In the genomic region with DNA sequence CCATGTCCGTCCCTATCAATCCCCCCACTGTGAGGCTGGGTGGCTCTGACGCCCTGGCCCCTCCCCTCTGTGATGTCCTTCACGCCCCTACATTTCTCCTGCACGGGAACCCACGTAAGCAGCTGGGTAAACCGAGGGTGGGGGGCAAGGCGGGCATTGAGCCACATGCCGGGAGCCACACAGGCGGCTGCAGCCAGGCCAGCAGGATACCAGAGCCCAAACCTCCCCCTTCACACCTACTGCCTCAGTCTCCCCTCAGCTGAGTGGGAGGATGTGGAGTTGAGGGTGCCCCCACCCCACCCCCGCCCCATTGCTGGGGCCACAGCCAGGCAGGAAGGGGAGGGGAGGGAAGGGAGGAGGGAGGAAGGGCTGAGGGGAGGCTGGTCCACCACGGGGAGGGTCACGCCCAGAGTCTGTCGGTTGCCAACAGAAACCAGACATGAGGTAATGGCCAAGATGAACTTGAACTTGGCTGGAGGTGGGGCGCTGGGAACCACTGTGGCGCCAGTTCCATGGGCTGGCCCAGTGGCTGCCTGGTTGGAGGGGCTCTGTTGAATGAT, we compare ENCODE assay signal across 8 cellular contexts. TPM values are rescaled to one million over a fixed set of nuclear protein-coding genes. Genes with fewer than 3 reads are reported as not detected.
DNase-seq lines count a peak whose midpoint lies in the region; TF ChIP-seq lines count a peak whose summit lies in the region.

No MANE protein-coding gene starts in this region.

- H3K27me3 ChIP-seq in HUES6 (ENCODE audit: control insufficient read depth, insufficient read depth, low read length) (peaks cover 59% of the 10 kb centered on the region), spleen (replicated peaks in 1 of 7) (no peaks in the 10 kb centered on the region)

- TF ChIP-seq POLR2A in spleen (IDR thresholded peaks at IDR 0.05): no peak

- H3K4me3 ChIP-seq in HUES6 (ENCODE audit: low read depth, low read length) (peak overlapping the region; percentile 55), cardiac fibroblast (replicated peaks in 1 of 2; ENCODE audit: low read depth in 2 of 2, low read length in 2 of 2) (no peak overlapping the region), spleen (peak overlapping the region in 1 of 8 donors; percentile 22)

- H3K36me3 ChIP-seq in HUES6 (ENCODE audit: control insufficient read depth, insufficient read depth, low read length) (no peaks in the 10 kb centered on the region), spleen (peaks cover 0 to 100% (median 36%) of the 10 kb centered on the region in 6 donors)

- 38 to 57% (median 42%) methylated on average over 11 to 15 of the region's 15 CpGs for WGBS in spleen, 5 donors

- peaks cover 32% of the 10 kb centered on the region for H3K4me1 ChIP-seq in HUES6 (ENCODE audit: control insufficient read depth, insufficient read depth, low read length)
- peaks cover 11 to 56% (median 35%) of the 10 kb centered on the region in 6 donors for H3K4me1 ChIP-seq in spleen

- TF ChIP-seq CTCF in cardiac fibroblast (IDR thresholded peaks at IDR 0.05; ENCODE audit: low read depth, low read length) (no peak), spleen (IDR thresholded peaks at IDR 0.05 in 8 of 11, conservative IDR thresholded peaks at IDR 0.05 in 3 of 11) (no peak)

- intact Hi-C loops in spleen (cut with DNase I; ENCODE audit: low total_unique reads): no loop called here

- DNase-seq in cardiac fibroblast (ENCODE audit: low read depth in 2 of 2) (peak; percentile 93 to 96), iris pigment epithelial cell (ENCODE audit: low read depth) (peak; percentile 96), spleen (no peak), NCI-H187 treated with DMSO at 0.1 percent for 48 hours (lab: John Stamatoyannopoulos, UW) (no peak), NCI-H146 treated with DMSO at 0.1 percent for 48 hours (lab: John Stamatoyannopoulos, UW; ENCODE audit: unreplicated experiment) (no peak), GM19238 (ENCODE audit: insufficient read length, low spot score) (no peak), NCI-H2107 treated with DMSO at 0.1 percent for 48 hours (lab: John Stamatoyannopoulos, UW; ENCODE audit: unreplicated experiment) (no peak)

- H3K9ac ChIP-seq in HUES6 (ENCODE audit: low read length): peak overlapping the region; percentile 24

- H3K27ac ChIP-seq in HUES6 (ENCODE audit: low read depth, low read length) (no peak overlapping the region), spleen (peak overlapping the region; percentile 63 to 85 (median 80))

- H3K9me3 ChIP-seq in HUES6 (ENCODE audit: control insufficient read depth, insufficient read depth, low read depth, low read length): no peaks in the 10 kb centered on the region
- no peaks in the 10 kb centered on the region for H3K9me3 ChIP-seq in spleen

RNA-seq across cellular contexts. Expression of a gene that starts 20.9 kb away (rescaled TPM):
- total RNA-seq in spleen: 1 to 10 TPM in 4 of 7 donors, not detected in 3; 1.2 to 3.0 (median 2.0) TPM
- 1 to 10 TPM in 1 of 3 donors, under 1 TPM in 2; 0.63 to 1.7 (median 0.80) TPM for polyA plus RNA-seq in spleen

RNA-seq across cellular contexts. Expression of a gene that starts 23.8 kb away (rescaled TPM):
- total RNA-seq in spleen: not detected
- polyA plus RNA-seq in spleen: not detected

RNA-seq across cellular contexts. Expression of a gene that starts 41.1 kb away (rescaled TPM):
- 10 to 100 TPM in 4 of 7 donors, 1 to 10 TPM in 3; 6.9 to 13.7 (median 11.2) TPM for total RNA-seq in spleen
- polyA plus RNA-seq in spleen: 10 to 100 TPM in 2 of 3 donors, 1 to 10 TPM in 1; 6.6 to 16.8 (median 10.1) TPM

RNA-seq across cellular contexts. Expression of a gene that starts 46.7 kb away (rescaled TPM):
- total RNA-seq in spleen: 10 to 100 TPM; 26.4 to 53.6 (median 47.3) TPM
- 10 to 100 TPM in 2 of 3 donors, 1 to 10 TPM in 1; 9.8 to 26.1 (median 11.2) TPM for polyA plus RNA-seq in spleen

Comparison
In these comparisons a context has a peak if more than half of its experiments do, and no peak if none do; other contexts are left out.
1. DNase-seq: peak in cardiac fibroblast (2 of 2) and iris pigment epithelial cell (single experiment); none in spleen (single experiment), NCI-H187 treated with DMSO at 0.1 percent for 48 hours (single experiment), NCI-H146 treated with DMSO at 0.1 percent for 48 hours (single experiment), GM19238 (single experiment) and NCI-H2107 treated with DMSO at 0.1 percent for 48 hours (single experiment).